1 cellular context compared by ENCODE assay signal in the genomic region with DNA sequence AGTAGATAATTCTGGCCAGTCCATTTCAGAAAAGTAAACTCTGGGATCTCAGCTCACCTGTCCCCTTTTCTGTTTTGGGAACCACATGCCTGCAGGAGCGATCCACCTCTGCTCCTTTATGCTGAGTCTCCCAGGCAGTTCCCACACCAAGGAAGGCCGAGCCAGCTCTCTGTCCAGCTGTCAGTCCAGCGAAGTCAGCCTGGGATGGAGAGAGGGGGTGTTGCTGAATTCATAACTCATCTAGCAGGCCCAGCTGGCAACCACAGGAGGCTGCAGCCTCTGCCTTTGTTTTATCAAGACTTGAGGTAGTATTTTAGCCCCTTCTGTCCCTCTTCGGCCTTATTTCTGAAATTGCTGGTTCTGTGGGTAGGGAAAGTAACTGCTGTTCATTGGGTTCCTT.
TF ChIP-seq lines count a peak whose summit lies in the region.

No MANE protein-coding gene starts in this region.

TF ChIP-seq in A549, 52 proteins besides CTCF, POLR2A, EP300 and RAD21 (continued from another document):
- TF ChIP-seq PBX3 (IDR thresholded peaks at IDR 0.05): no peak
- no peak for TF ChIP-seq USF2 (IDR thresholded peaks at IDR 0.05)
- TF ChIP-seq RARB (CRISPR knock-in tag; IDR thresholded peaks at IDR 0.05): no peak
- TF ChIP-seq MYC (IDR thresholded peaks at IDR 0.05; ENCODE audit: borderline replicate concordance, low read length): no peak
- no peak for TF ChIP-seq HEYL (CRISPR knock-in tag; IDR thresholded peaks at IDR 0.05)
- no peak for TF ChIP-seq ESRRA (IDR thresholded peaks at IDR 0.05; ENCODE audit: borderline replicate concordance, low read length)
TF ChIP-seq in A549: peak in this region for 0.
